Comparison of ENCODE assay signal across 1 cellular context in genomic region chr10:14812271-14812670, GRCh38.
TF ChIP-seq lines count a peak whose summit lies in the region.

No MANE protein-coding gene starts in this region.

TF ChIP-seq in K562, 482 proteins besides CTCF, POLR2A, EP300 and RAD21:
- TF ChIP-seq ZBTB7A (IDR thresholded peaks at IDR 0.05; ENCODE audit: borderline replicate concordance, control insufficient read depth, low read depth, low read length) (no peak), RERE (CRISPR knock-in tag; IDR thresholded peaks at IDR 0.05; ENCODE audit: borderline replicate concordance) (no peak), SMAD2 (IDR thresholded peaks at IDR 0.05; ENCODE audit: low read depth, low read length) (no peak), CBFA2T3 (IDR thresholded peaks at IDR 0.05) (no peak), NR0B1 (IDR thresholded peaks at IDR 0.05; ENCODE audit: partially characterized antibody) (no peak), ZEB2 (IDR thresholded peaks at IDR 0.05) (no peak), HDAC8 (tag; IDR thresholded peaks at IDR 0.05) (no peak), ZNF764 (CRISPR knock-in tag; IDR thresholded peaks at IDR 0.05; ENCODE audit: low read depth) (no peak), MTA2 (IDR thresholded peaks at IDR 0.05; ENCODE audit: low read depth) (no peak), ZKSCAN3 (CRISPR knock-in tag; IDR thresholded peaks at IDR 0.05) (no peak), POLR2H (tag; IDR thresholded peaks at IDR 0.05; ENCODE audit: low read depth) (no peak), ARHGAP35 (IDR thresholded peaks at IDR 0.05; ENCODE audit: partially characterized antibody) (no peak), NELFE (IDR thresholded peaks at IDR 0.05; ENCODE audit: insufficient read depth, insufficient read length) (no peak), NONO (IDR thresholded peaks at IDR 0.05; ENCODE audit: low read depth in 2 of 2, low read length in 1 of 2) (no peak), MTA1 (IDR thresholded peaks at IDR 0.05; ENCODE audit: borderline replicate concordance) (no peak), MNT (conservative IDR thresholded peaks at IDR 0.05) (no peak), ESRRA (IDR thresholded peaks at IDR 0.05; ENCODE audit: borderline replicate concordance, low read depth) (no peak), ZNF354B (CRISPR knock-in tag; IDR thresholded peaks at IDR 0.05) (no peak), CBFB (CRISPR knock-in tag; IDR thresholded peaks at IDR 0.05) (no peak), SMAD4 (CRISPR knock-in tag; conservative IDR thresholded peaks at IDR 0.05) (no peak), ELK3 (CRISPR knock-in tag; IDR thresholded peaks at IDR 0.05) (no peak), ATF1 (CRISPR knock-in tag; IDR thresholded peaks at IDR 0.05) (no peak), ATF1 (tag; IDR thresholded peaks at IDR 0.05) (no peak), RBFOX2 (IDR thresholded peaks at IDR 0.05; ENCODE audit: low read depth, low read length) (no peak), MAZ (CRISPR knock-in tag; conservative IDR thresholded peaks at IDR 0.05 in 1 of 2, IDR thresholded peaks at IDR 0.05 in 1 of 2) (0 out of 4 replicates have a peak, but pooled peaks of 1 of the 2 experiments have one; percentile 32), SRSF3 (IDR thresholded peaks at IDR 0.05; ENCODE audit: insufficient read depth, low read length) (no peak), ZNF778 (CRISPR knock-in tag; IDR thresholded peaks at IDR 0.05) (no peak), ZBED1 (IDR thresholded peaks at IDR 0.05) (no peak), PCBP1 (IDR thresholded peaks at IDR 0.05; ENCODE audit: low read depth, low read length, poor library complexity, severe bottlenecking) (no peak), CREB1 (IDR thresholded peaks at IDR 0.05) (no peak), CREB1 (CRISPR knock-in tag; IDR thresholded peaks at IDR 0.05) (no peak), NRF1 (conservative IDR thresholded peaks at IDR 0.05 in 1 of 2, IDR thresholded peaks at IDR 0.05 in 1 of 2) (peak in 1 of 2 experiments; percentile 26; a peak in 1 of 4 replicates), ELF2 (CRISPR knock-in tag; IDR thresholded peaks at IDR 0.05) (no peak), ZNF695 (CRISPR knock-in tag; IDR thresholded peaks at IDR 0.05) (no peak), HLTF (IDR thresholded peaks at IDR 0.05) (no peak), UBTF (IDR thresholded peaks at IDR 0.05; ENCODE audit: borderline replicate concordance in 1 of 2, low read depth in 2 of 2, low read length in 2 of 2) (no peak), FOS (IDR thresholded peaks at IDR 0.05; ENCODE audit: extremely low read depth, insufficient read length) (peak; percentile 4), HDAC6 (IDR thresholded peaks at IDR 0.05; ENCODE audit: low read depth, low read length) (no peak), ZZZ3 (IDR thresholded peaks at IDR 0.05) (no peak), BMI1 (IDR thresholded peaks at IDR 0.05; ENCODE audit: low read length) (no peak), ZNF644 (tag; IDR thresholded peaks at IDR 0.05; ENCODE audit: low read depth) (no peak), HNRNPLL (IDR thresholded peaks at IDR 0.05; ENCODE audit: low read depth, low read length, poor library complexity, severe bottlenecking) (peak; percentile 30), HCFC1 (IDR thresholded peaks at IDR 0.05; ENCODE audit: low read depth, low read length) (no peak), CLOCK (CRISPR knock-in tag; IDR thresholded peaks at IDR 0.05; ENCODE audit: borderline replicate concordance) (no peak), POLR2AphosphoS2 (IDR thresholded peaks at IDR 0.05; ENCODE audit: low read length) (no peak), NFYB (IDR thresholded peaks at IDR 0.05; ENCODE audit: extremely low read depth, insufficient read length) (peak; percentile 16)
